ENCODE assay signal across 10 cellular contexts in the genomic region with DNA sequence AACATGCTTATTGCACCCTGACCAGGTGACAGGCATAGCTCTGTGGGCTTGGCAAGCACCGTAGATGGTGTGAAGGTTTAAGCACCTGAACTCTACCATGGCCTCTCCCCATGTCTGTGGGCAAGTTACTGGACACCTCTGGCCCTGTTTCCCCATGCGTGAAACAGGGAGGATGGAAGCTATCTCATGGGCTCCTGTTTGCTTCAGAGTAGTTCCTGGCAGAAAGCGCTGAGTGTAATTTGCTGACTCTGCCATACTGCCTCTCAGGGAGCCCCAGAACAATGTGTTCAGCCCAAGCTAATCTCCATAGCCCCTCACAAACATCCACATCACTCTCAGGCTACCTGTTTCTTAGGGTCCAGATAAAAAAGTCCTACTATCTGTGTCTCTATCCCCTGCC. TPM values are rescaled to one million over a fixed set of nuclear protein-coding genes. Genes with fewer than 3 reads are reported as not detected.
DNase-seq lines count a peak whose midpoint lies in the region; ATAC-seq and TF ChIP-seq lines count a peak whose summit lies in the region.
"Had no signal": no experiment of that assay in that cellular context is flagged by ENCODE, and none has a peak within 500 bp of the region (broad histone marks: within the 10 kb centered on the region; RNA-seq: fewer than 3 reads in every experiment).

No MANE protein-coding gene starts in this region.

- H3K4me3 Mint-ChIP-seq in CD14-positive monocyte, result peak overlapping the region; percentile 94
- peak overlapping the region; percentile 92 to 97 (median 93) for H3K4me3 Mint-ChIP-seq in brain
- peak overlapping the region; percentile 96 for H3K4me3 Mint-ChIP-seq in neural crest cell

- H3K4me1 Mint-ChIP-seq in CD14-positive monocyte (peaks cover 32% of the 10 kb centered on the region), brain (peaks cover 47% of the 10 kb centered on the region), neural crest cell (peaks cover 30% of the 10 kb centered on the region)

- no peak overlapping the region for H2AFZ ChIP-seq in Karpas-422 (ENCODE audit: low read length)
- H2AFZ ChIP-seq: GM23248 had no signal

- H3K27me3 Mint-ChIP-seq in CD14-positive monocyte (ENCODE audit: low read depth in 3 of 3) (peaks cover 5 to 18% (median 13%) of the 10 kb centered on the region in 3 donors), brain (peaks cover 26% of the 10 kb centered on the region), neural crest cell (ENCODE audit: low read depth) (peaks cover 6% of the 10 kb centered on the region)

- H3K27me3 ChIP-seq in Karpas-422 (ENCODE audit: low read length) (no peaks in the 10 kb centered on the region), brain microvascular endothelial cell (replicated peaks) (no peaks in the 10 kb centered on the region), foreskin keratinocyte (peaks cover 23% of the 10 kb centered on the region)

- H3K36me3 Mint-ChIP-seq in CD14-positive monocyte (peaks cover 31 to 43% of the 10 kb centered on the region in 2 donors), brain (peaks cover 11% of the 10 kb centered on the region), neural crest cell (ENCODE audit: low read depth) (no peaks in the 10 kb centered on the region)

- peaks cover 23% of the 10 kb centered on the region for H3K79me2 ChIP-seq in Karpas-422 (ENCODE audit: low read length)

- TF ChIP-seq CTCF in CD14-positive monocyte (IDR thresholded peaks at IDR 0.05) (no peak), brain (conservative IDR thresholded peaks at IDR 0.05) (no peak), neural crest cell (conservative IDR thresholded peaks at IDR 0.05) (no peak), brain microvascular endothelial cell (IDR thresholded peaks at IDR 0.05; ENCODE audit: low read depth, low read length, missing control alignments) (no peak), foreskin keratinocyte (conservative IDR thresholded peaks at IDR 0.05) (no peak)

- H3K4me2 ChIP-seq in Karpas-422 (ENCODE audit: low read depth, low read length, poor library complexity, severe bottlenecking), result peak overlapping the region; percentile 96

- H3K27ac ChIP-seq in Karpas-422 (ENCODE audit: low read length) (no peak overlapping the region), brain microvascular endothelial cell (no peak overlapping the region), foreskin keratinocyte (no peak overlapping the region)
- H3K27ac ChIP-seq: GM23248 had no signal

- DNase-seq in CD14-positive monocyte (ENCODE audit: low spot score), result no peak
- DNase-seq in Karpas-422, result no peak
- no peak for DNase-seq in neural crest cell (ENCODE audit: low read depth, low spot score)
- DNase-seq in brain microvascular endothelial cell, result no peak
- no peak for DNase-seq in activated CD4-positive, CD25-positive, alpha-beta regulatory T cell treated with anti-CD3 and anti-CD28 coated beads, Interleukin-2, amount 50 U/mL, for 72 hours
- no peak for DNase-seq in foreskin keratinocyte
- DNase-seq in NCI-H2196 treated with DMSO at 0.1 percent for 48 hours (lab: John Stamatoyannopoulos, UW; ENCODE audit: unreplicated experiment), result no peak

- H4K20me1 ChIP-seq in Karpas-422 (ENCODE audit: insufficient read depth, low read depth, low read length), result peaks cover 39% of the 10 kb centered on the region

- peak overlapping the region; percentile 98; the same call in 1 of the 2 replicates for H3K4me3 ChIP-seq in Karpas-422 (ENCODE audit: low read length)
- no peak overlapping the region for H3K4me3 ChIP-seq in brain microvascular endothelial cell (ENCODE audit: low read depth, low read length)

- no peak for ATAC-seq in foreskin keratinocyte

- H3K9me3 ChIP-seq in Karpas-422 (ENCODE audit: low read length), result no peaks in the 10 kb centered on the region
- H3K9me3 ChIP-seq: transverse colon had no signal

- intact Hi-C loops in CD14-positive monocyte (cut with micrococcal nuclease), result loop anchor here (1.0 to 10.0 kb wide), 7 partner anchors 83 to 455 kb away; a partner anchor contains a TSS

- H3K36me3 ChIP-seq in Karpas-422 (ENCODE audit: insufficient read depth, low read length), result peaks cover 26% of the 10 kb centered on the region
- peaks cover 9% of the 10 kb centered on the region for H3K36me3 ChIP-seq in brain microvascular endothelial cell (replicated peaks)
- H3K36me3 ChIP-seq: transverse colon had no signal

- peaks cover 41% of the 10 kb centered on the region for H3K4me1 ChIP-seq in Karpas-422 (ENCODE audit: low read length)
- no peaks in the 10 kb centered on the region for H3K4me1 ChIP-seq in foreskin keratinocyte

- H3K27ac Mint-ChIP-seq in CD14-positive monocyte (peak overlapping the region; percentile 35 to 87 (median 81)), brain (peak overlapping the region; percentile 74 to 95 (median 94)), neural crest cell (ENCODE audit: unreplicated experiment) (no peak overlapping the region)

- peak overlapping the region; percentile 95 for H3K9ac ChIP-seq in Karpas-422 (ENCODE audit: low read length)

- in situ Hi-C loops in brain microvascular endothelial cell (cut with HindIII; ENCODE audit: low pct_ligation_motif_present, low sequenced_read_pairs), result no loop called here

- no peaks in the 10 kb centered on the region for H3K9me2 ChIP-seq in Karpas-422 (replicated peaks; ENCODE audit: insufficient read depth, low read length)

- no peaks in the 10 kb centered on the region for H3K9me3 Mint-ChIP-seq in CD14-positive monocyte
- peaks cover 0 to 4% (median 0%) of the 10 kb centered on the region in 5 experiments for H3K9me3 Mint-ChIP-seq in brain
- H3K9me3 Mint-ChIP-seq in neural crest cell, result no peaks in the 10 kb centered on the region

RNA-seq across cellular contexts. Expression of a gene that starts 2.4 kb away (rescaled TPM):
- polyA plus RNA-seq in CD14-positive monocyte (1 to 10 TPM; 2.1 to 5.0 TPM), brain (ENCODE audit: insufficient read depth, low read depth, low replicate concordance) (64.4 TPM), foreskin keratinocyte (8.5 and 11.4 TPM in 2 replicates)
- 30.5 and 46.4 TPM in 2 replicates for total RNA-seq in Karpas-422 (2014; rRNA removed; shearing (Covaris generic); ENCODE audit: low replicate concordance)
- total RNA-seq in neural crest cell (45.8 and 48.2 TPM in 2 replicates), foreskin keratinocyte (23.2 and 32.7 TPM in 2 replicates)

RNA-seq across cellular contexts. Expression of a gene that starts 25.8 kb away (rescaled TPM):
- polyA plus RNA-seq in CD14-positive monocyte (not detected), brain (ENCODE audit: insufficient read depth, low read depth, low replicate concordance) (120 TPM), foreskin keratinocyte (0.03 and 0.06 TPM in 2 replicates)
- total RNA-seq in Karpas-422 (2014; rRNA removed; shearing (Covaris generic); ENCODE audit: low replicate concordance), result not detected in 2 replicates
- total RNA-seq in neural crest cell (9.3 and 9.4 TPM in 2 replicates), foreskin keratinocyte (0.04 and 0.07 TPM in 2 replicates)
